3 cellular contexts compared by ENCODE assay signal in the genomic region with DNA sequence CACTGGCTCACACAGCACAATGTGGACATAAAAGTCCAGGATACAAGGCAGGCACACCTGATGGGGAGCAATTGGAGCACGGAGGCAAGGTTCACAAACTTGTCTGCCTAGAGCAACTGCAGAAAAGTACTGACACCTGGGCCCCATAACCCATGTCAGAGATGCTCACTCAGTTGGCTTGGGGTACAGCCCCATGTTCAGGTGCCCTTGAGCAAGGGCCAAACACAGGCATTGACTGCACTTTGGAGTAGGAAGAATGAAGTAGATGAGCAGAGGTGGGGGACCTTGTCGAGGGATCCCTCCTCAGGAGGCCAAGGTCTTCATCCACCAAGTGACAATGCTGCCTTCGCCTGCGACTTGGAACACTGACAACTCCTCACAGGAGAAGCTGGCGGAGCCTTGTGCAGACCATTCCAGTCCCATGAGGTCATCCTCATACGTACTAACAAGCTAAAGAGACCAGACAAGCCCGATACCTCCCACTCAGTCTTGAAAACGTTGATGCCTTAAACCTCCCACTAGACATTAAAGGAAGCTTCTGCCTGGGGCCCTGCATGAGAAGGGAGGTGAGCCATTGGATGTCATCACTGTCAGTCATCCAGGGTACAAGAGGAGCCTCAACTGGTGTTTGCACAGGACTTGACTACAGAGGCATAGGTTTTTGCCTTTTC.
TF ChIP-seq lines count a peak whose summit lies in the region.

No MANE protein-coding gene starts in this region.

TF ChIP-seq in A549, 52 proteins besides CTCF, POLR2A, EP300 and RAD21 (continued from another document):
- TF ChIP-seq PHF8 (IDR thresholded peaks at IDR 0.05; ENCODE audit: borderline replicate concordance, low read depth) = no peak
- TF ChIP-seq NFE2L2 (conservative IDR thresholded peaks at IDR 0.05; ENCODE audit: low read length) = no peak
- no peak for TF ChIP-seq JUN (IDR thresholded peaks at IDR 0.05)
- TF ChIP-seq BCL3 (IDR thresholded peaks at IDR 0.05) = no peak
- no peak for TF ChIP-seq CHD2 (IDR thresholded peaks at IDR 0.05; ENCODE audit: low read length, partially characterized antibody)

TF ChIP-seq in HEK293T, 16 proteins besides CTCF, POLR2A, EP300 and RAD21 (continued from another document):
- TF ChIP-seq PKNOX1 (IDR thresholded peaks at IDR 0.05) = peak; percentile 72
TF ChIP-seq in HEK293T: peak in this region for 1.

TF ChIP-seq in K562, 482 proteins besides CTCF, POLR2A, EP300 and RAD21 (continued from another document):
- TF ChIP-seq PKNOX1 (IDR thresholded peaks at IDR 0.05) (peak; percentile 61), HIVEP1 (CRISPR knock-in tag; IDR thresholded peaks at IDR 0.05) (no peak), SNAPC5 (CRISPR knock-in tag; IDR thresholded peaks at IDR 0.05) (no peak)
- TF ChIP-seq, protein P1, sequence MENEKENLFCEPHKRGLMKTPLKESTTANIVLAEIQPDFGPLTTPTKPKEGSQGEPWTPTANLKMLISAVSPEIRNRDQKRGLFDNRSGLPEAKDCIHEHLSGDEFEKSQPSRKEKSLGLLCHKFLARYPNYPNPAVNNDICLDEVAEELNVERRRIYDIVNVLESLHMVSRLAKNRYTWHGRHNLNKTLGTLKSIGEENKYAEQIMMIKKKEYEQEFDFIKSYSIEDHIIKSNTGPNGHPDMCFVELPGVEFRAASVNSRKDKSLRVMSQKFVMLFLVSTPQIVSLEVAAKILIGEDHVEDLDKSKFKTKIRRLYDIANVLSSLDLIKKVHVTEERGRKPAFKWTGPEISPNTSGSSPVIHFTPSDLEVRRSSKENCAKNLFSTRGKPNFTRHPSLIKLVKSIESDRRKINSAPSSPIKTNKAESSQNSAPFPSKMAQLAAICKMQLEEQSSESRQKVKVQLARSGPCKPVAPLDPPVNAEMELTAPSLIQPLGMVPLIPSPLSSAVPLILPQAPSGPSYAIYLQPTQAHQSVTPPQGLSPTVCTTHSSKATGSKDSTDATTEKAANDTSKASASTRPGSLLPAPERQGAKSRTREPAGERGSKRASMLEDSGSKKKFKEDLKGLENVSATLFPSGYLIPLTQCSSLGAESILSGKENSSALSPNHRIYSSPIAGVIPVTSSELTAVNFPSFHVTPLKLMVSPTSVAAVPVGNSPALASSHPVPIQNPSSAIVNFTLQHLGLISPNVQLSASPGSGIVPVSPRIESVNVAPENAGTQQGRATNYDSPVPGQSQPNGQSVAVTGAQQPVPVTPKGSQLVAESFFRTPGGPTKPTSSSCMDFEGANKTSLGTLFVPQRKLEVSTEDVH (IDR thresholded peaks at IDR 0.05; ENCODE audit: low read depth, partially characterized antibody) = no peak
